ENCODE assay signal across 8 cellular contexts in genomic region chr9:99222416-99223280, GRCh38. TPM values are rescaled to one million over a fixed set of nuclear protein-coding genes. Genes with fewer than 3 reads are reported as not detected.
DNase-seq lines count a peak whose midpoint lies in the region; ATAC-seq, FAIRE-seq and TF ChIP-seq lines count a peak whose summit lies in the region.

No MANE protein-coding gene starts in this region.

- POLR2A ChIA-PET in AG04450 (lab: Yijun Ruan, JAX): interaction anchor here (0.6 to 2.3 kb wide), 12 partner anchors 10 to 598 kb away, joined by 3 to 22 read pairs (median 4); no protein-coding TSS in a partner anchor
- POLR2A ChIA-PET in HepG2 (lab: Yijun Ruan, JAX): interaction anchor here (0.8 to 2.6 kb wide), 18 partner anchors 10 to 876 kb away, joined by 3 to 27 read pairs (median 5); partner anchors contain the start of genes NR4A3, STX17 and TGFBR1

- in situ Hi-C loops in HepG2 (cut with HindIII; ENCODE audit: extremely low pct_ligation_motif_present, low pct_unique_long_range_greater_than_20kb): no loop called here

- TF ChIP-seq CTCF in AG04450 (IDR thresholded peaks at IDR 0.05; ENCODE audit: low read depth, low read length): 0 out of 2 replicates have a peak, but pooled peaks have one; percentile 16
- TF ChIP-seq CTCF in brain (conservative IDR thresholded peaks at IDR 0.05): no peak
- peak; percentile 34; the same call in 1 of the 2 replicates for TF ChIP-seq CTCF in HepG2 (CRISPR knock-in tag; IDR thresholded peaks at IDR 0.05)
- TF ChIP-seq CTCF in tibial artery (IDR thresholded peaks at IDR 0.05): no peak

- peaks cover 56% of the 10 kb centered on the region for H3K4me1 ChIP-seq in HepG2 (ENCODE audit: insufficient read depth, low read length)
- peaks cover 0 to 51% (median 39%) of the 10 kb centered on the region in 4 donors for H3K4me1 ChIP-seq in tibial artery

- no peak for FAIRE-seq in HepG2 (lab: Jason Lieb, UNC)

- H3K9me3 ChIP-seq in AG04450 (ENCODE audit: control insufficient read depth, insufficient read depth, low read length) (no peaks in the 10 kb centered on the region; the same call in 1 of the 2 replicates), HepG2 (ENCODE audit: low read length) (no peaks in the 10 kb centered on the region), tibial artery (no peaks in the 10 kb centered on the region)

- TSS peak; percentile 60 for BruUV-seq in HepG2 (replicated peaks; lab: Mats Ljungman, UMichigan)

- peak overlapping the region; percentile 99 for H3K27ac ChIP-seq in AG04450 (ENCODE audit: low read depth, low read length)
- peak overlapping the region; percentile 99 for H3K27ac ChIP-seq in HepG2 (ENCODE audit: extremely low read length, insufficient read depth, low read length)
- peak overlapping the region; percentile 91 to 95 for H3K27ac ChIP-seq in tibial artery

- H3K4me3 Mint-ChIP-seq in brain: peak overlapping the region; percentile 92 to 99 (median 98)

- peak; percentile 19; the same call in 1 of the 2 replicates for TF ChIP-seq RAD21 in HepG2 (CRISPR knock-in tag; IDR thresholded peaks at IDR 0.05)

- H2AFZ ChIP-seq in HepG2 (ENCODE audit: low read length): no peak overlapping the region

- no peak for TF ChIP-seq EP300 in HepG2 (IDR thresholded peaks at IDR 0.05; ENCODE audit: low read depth in 2 of 2, low read length in 2 of 2)
- TF ChIP-seq EP300 in HepG2 (CRISPR knock-in tag; IDR thresholded peaks at IDR 0.05; ENCODE audit: borderline replicate concordance): no peak

- H3K27ac Mint-ChIP-seq in brain: peak overlapping the region; percentile 100

- peaks cover 87% of the 10 kb centered on the region for H3K79me2 ChIP-seq in HepG2 (ENCODE audit: insufficient read depth, low read length)

- H3K9ac ChIP-seq in HepG2 (ENCODE audit: insufficient read depth, low read depth, low read length): peak overlapping the region; percentile 98

- peak in 1 of 2 experiments; percentile 31; a peak in 1 of 4 replicates for TF ChIP-seq POLR2A in HepG2 (IDR thresholded peaks at IDR 0.05; ENCODE audit: insufficient read depth in 1 of 2, low read depth in 2 of 2, low read length in 2 of 2)

- H3K36me3 ChIP-seq in HepG2 (replicated peaks in 1 of 2; ENCODE audit: control insufficient read depth in 1 of 2, insufficient read depth in 2 of 2, low read length in 2 of 2) (peaks cover 8 to 33% of the 10 kb centered on the region in 2 experiments), tibial artery (peaks cover 3 to 29% (median 10%) of the 10 kb centered on the region in 3 donors)

- H3K27me3 Mint-ChIP-seq in brain: peaks cover 17% of the 10 kb centered on the region

- H3K9me3 Mint-ChIP-seq in brain: no peaks in the 10 kb centered on the region

- H3K27me3 ChIP-seq in AG04450 (ENCODE audit: control insufficient read depth, insufficient read depth, low read length): no peaks in the 10 kb centered on the region
- H3K27me3 ChIP-seq in HepG2 (ENCODE audit: control insufficient read depth in 1 of 2, insufficient read depth in 2 of 2, low read length in 2 of 2): no peaks in the 10 kb centered on the region; a peak in 1 of 5 replicates
- no peaks in the 10 kb centered on the region for H3K27me3 ChIP-seq in tibial artery

- CTCF ChIA-PET in AG04450 (lab: Charles Lee) (interaction anchor here (0.6 to 2.1 kb wide), 11 partner anchors 10 to 1821 kb away, joined by 3 to 21 read pairs (median 3); no protein-coding TSS in a partner anchor), HepG2 (lab: Yijun Ruan, JAX; ENCODE audit: low intra/inter-chr PET ratio, low total read pairs) (no interaction called here)

- peak overlapping the region; percentile 78 for H3K4me2 ChIP-seq in HepG2 (ENCODE audit: low read depth, low read length)

- intact Hi-C loops in HepG2 (cut with micrococcal nuclease; ENCODE audit: unreplicated experiment): loop anchor here (1.0 kb wide), 1 partner anchor 50 kb away; no protein-coding TSS in a partner anchor
- intact Hi-C loops in tibial artery (cut with DNase I; ENCODE audit: low total_unique reads): no loop called here
- intact Hi-C loops in posterior vena cava (cut with DNase I): loop anchor here in 1 of 2 donors (5.0 kb wide), 1 partner anchor 600 kb away; the partner anchor contains the start of gene NR4A3

- H3K4me1 Mint-ChIP-seq in brain: peaks cover 64% of the 10 kb centered on the region

- ATAC-seq in GM19035 (IDR thresholded peaks at IDR 0.05; ENCODE audit: unreplicated experiment): peak; percentile 25
- peak; percentile 7 for ATAC-seq in HG03520 (IDR thresholded peaks at IDR 0.05; ENCODE audit: unreplicated experiment)
- ATAC-seq in HepG2: peak; percentile 76

- peaks cover 22% of the 10 kb centered on the region for H4K20me1 ChIP-seq in HepG2 (ENCODE audit: insufficient read depth, low read length)

- peaks cover 48% of the 10 kb centered on the region for H3K36me3 Mint-ChIP-seq in brain

- 2% methylated on average over 22 of the region's 30 CpGs for WGBS in HepG2 (ENCODE audit: low lambda C conversion rate)

- no peak for DNase-seq in AG04450 (ENCODE audit: low read depth, low spot score)
- DNase-seq in HepG2 (ENCODE audit: low spot score): no peak
- no peak for DNase-seq in tibial artery
- no peak for DNase-seq in posterior vena cava (ENCODE audit: low spot score)
- no peak for DNase-seq in stimulated activated CD4-positive, alpha-beta T cell treated with anti-CD3 and anti-CD28 coated beads, Interleukin-4, amount 100 ng/mL, for 4 hours

- peak overlapping the region; percentile 98 for H3K4me3 ChIP-seq in AG04450 (ENCODE audit: low read depth, low read length)
- peak overlapping the region; percentile 89 to 97 (median 94) for H3K4me3 ChIP-seq in HepG2 (replicated peaks in 1 of 3; ENCODE audit: insufficient read depth in 1 of 3, low read depth in 2 of 3, low read length in 3 of 3)
- H3K4me3 ChIP-seq in tibial artery: peak overlapping the region; percentile 90 to 93

TF ChIP-seq in HepG2, 621 proteins besides CTCF, POLR2A, EP300 and RAD21 (continues in another document):
- no peak for TF ChIP-seq REPIN1 (CRISPR knock-in tag; IDR thresholded peaks at IDR 0.05; ENCODE audit: borderline replicate concordance, low read depth)
- no peak for TF ChIP-seq ZNF296 (CRISPR knock-in tag; conservative IDR thresholded peaks at IDR 0.05)
- TF ChIP-seq FOXC1 (CRISPR knock-in tag; IDR thresholded peaks at IDR 0.05; ENCODE audit: borderline replicate concordance): no peak

RNA-seq across cellular contexts. Expression of gene SEC61B, which starts 0.6 kb away (rescaled TPM):
- polyA plus RNA-seq in AG04450 (2011; rRNA removed): 207 and 221 TPM in 2 replicates
- 38.3 and 61.4 TPM in 2 replicates for polyA minus RNA-seq in AG04450 (2011; rRNA and poly(A)+ RNA removed)
- 249 TPM for polyA plus RNA-seq in brain (ENCODE audit: insufficient read depth, low read depth, low replicate concordance)
- 368 and 479 TPM in 2 replicates for total RNA-seq in HepG2 (2016; rRNA removed; fragmentation: Illumina TruSeq; extraction: Trizol)
- total RNA-seq in HepG2 (2016; cell fraction: cytosol; rRNA removed; fragmentation: Illumina TruSeq; extraction: Trizol; ENCODE audit: low read depth): 129 and 141 TPM in 2 replicates
- 367 and 512 TPM in 2 replicates for total RNA-seq in HepG2 (2016; cell fraction: insoluble cytoplasmic fraction; rRNA removed; fragmentation: Illumina TruSeq; extraction: Trizol)
- 169 and 170 TPM in 2 replicates for total RNA-seq in HepG2 (2016; cell fraction: membrane; rRNA removed; fragmentation: Illumina TruSeq; extraction: Trizol)
- total RNA-seq in HepG2 (2016; cell fraction: nucleus; rRNA removed; fragmentation: Illumina TruSeq; extraction: Trizol): 168 and 172 TPM in 2 replicates
- polyA plus RNA-seq in HepG2 (2011; rRNA removed): 181 and 191 TPM in 2 replicates
- polyA plus RNA-seq in HepG2 (2011; cell fraction: cytosol; rRNA removed): 239 and 297 TPM in 2 replicates
- 67.2 TPM in 2 replicates for polyA plus RNA-seq in HepG2 (2011; cell fraction: nucleus; rRNA removed)
- polyA plus RNA-seq in HepG2 (2012): 182 and 211 TPM in 2 replicates
- polyA plus RNA-seq in HepG2 (2016; cell fraction: cytosol; fragmentation: Illumina TruSeq; extraction: Trizol; ENCODE audit: low read depth): 147 and 170 TPM in 2 replicates
- 551 and 632 TPM in 2 replicates for polyA plus RNA-seq in HepG2 (2016; cell fraction: insoluble cytoplasmic fraction; fragmentation: Illumina TruSeq; extraction: Trizol; ENCODE audit: low read depth)
- 177 and 191 TPM in 2 replicates for polyA plus RNA-seq in HepG2 (2016; cell fraction: membrane; fragmentation: Illumina TruSeq; extraction: Trizol; ENCODE audit: low read depth)
- 294 and 304 TPM in 2 replicates for polyA plus RNA-seq in HepG2 (2016; cell fraction: nucleus; fragmentation: Illumina TruSeq; extraction: Trizol; ENCODE audit: insufficient read depth, low read depth)
- 44.6 and 51.8 TPM in 2 replicates for polyA minus RNA-seq in HepG2 (2011; rRNA and poly(A)+ RNA removed; ENCODE audit: low replicate concordance)
- polyA minus RNA-seq in HepG2 (2011; cell fraction: cytosol; rRNA and poly(A)+ RNA removed): 25.1 and 28.1 TPM in 2 replicates
- 58.8 and 62.8 TPM in 2 replicates for polyA minus RNA-seq in HepG2 (2011; cell fraction: nucleus; rRNA and poly(A)+ RNA removed)
- total RNA-seq in posterior vena cava: 100 to 1,000 TPM; 108 to 117 TPM

RNA-seq across cellular contexts. Expression of gene ALG2, which starts 0.9 kb away (rescaled TPM):
- polyA plus RNA-seq in AG04450 (2011; rRNA removed): 55.0 and 61.6 TPM in 2 replicates
- polyA minus RNA-seq in AG04450 (2011; rRNA and poly(A)+ RNA removed): 31.5 and 35.6 TPM in 2 replicates
- polyA plus RNA-seq in brain (ENCODE audit: insufficient read depth, low read depth, low replicate concordance): 16.1 TPM
- total RNA-seq in HepG2 (2016; rRNA removed; fragmentation: Illumina TruSeq; extraction: Trizol): 29.2 and 46.2 TPM in 2 replicates
- 6.4 and 6.9 TPM in 2 replicates for total RNA-seq in HepG2 (2016; cell fraction: cytosol; rRNA removed; fragmentation: Illumina TruSeq; extraction: Trizol; ENCODE audit: low read depth)
- 28.0 and 48.2 TPM in 2 replicates for total RNA-seq in HepG2 (2016; cell fraction: insoluble cytoplasmic fraction; rRNA removed; fragmentation: Illumina TruSeq; extraction: Trizol)
- 16.8 and 17.5 TPM in 2 replicates for total RNA-seq in HepG2 (2016; cell fraction: membrane; rRNA removed; fragmentation: Illumina TruSeq; extraction: Trizol)
- total RNA-seq in HepG2 (2016; cell fraction: nucleus; rRNA removed; fragmentation: Illumina TruSeq; extraction: Trizol): 41.5 and 45.3 TPM in 2 replicates
- polyA plus RNA-seq in HepG2 (2011; rRNA removed): 49.0 and 53.0 TPM in 2 replicates
- polyA plus RNA-seq in HepG2 (2011; cell fraction: cytosol; rRNA removed): 35.5 and 46.0 TPM in 2 replicates
- polyA plus RNA-seq in HepG2 (2011; cell fraction: nucleus; rRNA removed): 30.4 and 38.4 TPM in 2 replicates
- 38.0 and 38.4 TPM in 2 replicates for polyA plus RNA-seq in HepG2 (2012)
- polyA plus RNA-seq in HepG2 (2016; cell fraction: cytosol; fragmentation: Illumina TruSeq; extraction: Trizol; ENCODE audit: low read depth): 5.3 TPM in 2 replicates
- 35.8 and 36.9 TPM in 2 replicates for polyA plus RNA-seq in HepG2 (2016; cell fraction: insoluble cytoplasmic fraction; fragmentation: Illumina TruSeq; extraction: Trizol; ENCODE audit: low read depth)
- 14.4 and 14.5 TPM in 2 replicates for polyA plus RNA-seq in HepG2 (2016; cell fraction: membrane; fragmentation: Illumina TruSeq; extraction: Trizol; ENCODE audit: low read depth)
- polyA plus RNA-seq in HepG2 (2016; cell fraction: nucleus; fragmentation: Illumina TruSeq; extraction: Trizol; ENCODE audit: insufficient read depth, low read depth): 70.1 and 79.7 TPM in 2 replicates
- polyA minus RNA-seq in HepG2 (2011; rRNA and poly(A)+ RNA removed; ENCODE audit: low replicate concordance): 29.6 and 56.1 TPM in 2 replicates
- polyA minus RNA-seq in HepG2 (2011; cell fraction: cytosol; rRNA and poly(A)+ RNA removed): 20.9 and 26.8 TPM in 2 replicates
- polyA minus RNA-seq in HepG2 (2011; cell fraction: nucleus; rRNA and poly(A)+ RNA removed): 54.7 and 63.2 TPM in 2 replicates
- total RNA-seq in posterior vena cava: 10 to 100 TPM; 22.5 to 25.4 TPM

Comparison
In these comparisons a context has a peak if more than half of its experiments do, and no peak if none do; other contexts are left out.
1. CTCF ChIP-seq: peak in AG04450 (single experiment) and HepG2 (single experiment); none in brain (0 of 2) and tibial artery (0 of 2).
2. ATAC-seq: peak in every context shown above with its lines; median percentile 76 in HepG2; 25 in GM19035; 7 in HG03520.
3. Peak in every context shown above with its lines, with median percentiles within 50 percentile points of each other: H3K27ac ChIP-seq and H3K4me3 ChIP-seq.